Comparison of ENCODE assay signal across 13 cellular contexts in genomic region chr1:151050051-151050688, GRCh38. TPM values are rescaled to one million over a fixed set of nuclear protein-coding genes. Genes with fewer than 3 reads are reported as not detected.
DNase-seq lines count a peak whose midpoint lies in the region; ATAC-seq, FAIRE-seq and TF ChIP-seq lines count a peak whose summit lies in the region.
"Had no signal": no experiment of that assay in that cellular context is flagged by ENCODE, and none has a peak within 500 bp of the region (broad histone marks: within the 10 kb centered on the region; RNA-seq: fewer than 3 reads in every experiment).

No MANE protein-coding gene starts in this region.

- dilution Hi-C loops in endothelial cell of umbilical vein (cut with MboI; ENCODE audit: extremely low pct_ligation_motif_present, low sequenced_read_pairs): no loop called here

- peak overlapping the region; percentile 68 for H3K27ac Mint-ChIP-seq in activated naive CD4-positive, alpha-beta T cell treated with anti-CD3 and anti-CD28 coated beads, Interleukin-2, amount 50 U/mL, for 24 hours
- H3K27ac Mint-ChIP-seq in stimulated activated effector memory CD8-positive, alpha-beta T cell treated with anti-CD3 and anti-CD28 coated beads, Interleukin-12 subunit alpha, Interleukin-12 subunit beta, amount 100 ng/mL, for 72 hours: peak overlapping the region; percentile 43

- TF ChIP-seq CTCF in RWPE2 (IDR thresholded peaks at IDR 0.05; ENCODE audit: poor library complexity, severe bottlenecking) (no peak), endothelial cell of umbilical vein (IDR thresholded peaks at IDR 0.05; ENCODE audit: extremely low read depth in 1 of 2, insufficient read depth in 1 of 2, low read depth in 1 of 2, low read length in 2 of 2) (no peak)

- peaks cover under 1% of the 10 kb centered on the region for H4K20me1 ChIP-seq in endothelial cell of umbilical vein (replicated peaks; ENCODE audit: control insufficient read depth, extremely low read depth, insufficient read depth, low read length)

- H3K4me1 ChIP-seq in RWPE2 (ENCODE audit: insufficient read depth, poor library complexity, severe bottlenecking): peaks cover 4% of the 10 kb centered on the region
- H3K4me1 ChIP-seq in endothelial cell of umbilical vein (ENCODE audit: control insufficient read depth, extremely low read depth, insufficient read depth, low read length): peaks cover 8% of the 10 kb centered on the region

- H3K4me1 Mint-ChIP-seq in activated naive CD4-positive, alpha-beta T cell treated with anti-CD3 and anti-CD28 coated beads, Interleukin-2, amount 50 U/mL, for 24 hours: peaks cover 89% of the 10 kb centered on the region
- H3K4me1 Mint-ChIP-seq in stimulated activated effector memory CD8-positive, alpha-beta T cell treated with anti-CD3 and anti-CD28 coated beads, Interleukin-12 subunit alpha, Interleukin-12 subunit beta, amount 100 ng/mL, for 72 hours: peaks cover 49% of the 10 kb centered on the region

- ATAC-seq in RWPE2 (ENCODE audit: low read depth) (no peak), HG02678 (IDR thresholded peaks at IDR 0.05; ENCODE audit: unreplicated experiment) (no peak)
- ATAC-seq in stimulated activated effector memory CD8-positive, alpha-beta T cell treated with anti-CD3 and anti-CD28 coated beads, Interleukin-12 subunit alpha, Interleukin-12 subunit beta, amount 100 ng/mL, for 72 hours: no peak
- ATAC-seq: activated T-cell treated with anti-CD3 and anti-CD28 coated beads, Interleukin-2, amount 50 U/mL, for 4 hours had no signal

- peak overlapping the region; percentile 11 for H3K27ac ChIP-seq in RWPE2 (ENCODE audit: poor library complexity, severe bottlenecking)
- H3K27ac ChIP-seq in endothelial cell of umbilical vein (ENCODE audit: insufficient read depth, low read depth, low read length): no peak overlapping the region

- POLR2A ChIA-PET in endothelial cell of umbilical vein (lab: Charles Lee): no interaction called here

- TF ChIP-seq POLR2A in endothelial cell of umbilical vein (IDR thresholded peaks at IDR 0.05; ENCODE audit: low read depth, low read length): no peak

- no peak overlapping the region for H3K9ac ChIP-seq in endothelial cell of umbilical vein (replicated peaks; ENCODE audit: extremely low read depth, insufficient read depth, low read length)

- H3K79me2 ChIP-seq in endothelial cell of umbilical vein (ENCODE audit: control insufficient read depth, insufficient read depth, low read length): peaks cover 5% of the 10 kb centered on the region

- H3K9me1 ChIP-seq in endothelial cell of umbilical vein (replicated peaks; ENCODE audit: control insufficient read depth, extremely low read depth, insufficient read depth, low read length): no peaks in the 10 kb centered on the region

- no peaks in the 10 kb centered on the region for H3K9me3 Mint-ChIP-seq in activated naive CD4-positive, alpha-beta T cell treated with anti-CD3 and anti-CD28 coated beads, Interleukin-2, amount 50 U/mL, for 24 hours
- no peaks in the 10 kb centered on the region for H3K9me3 Mint-ChIP-seq in stimulated activated effector memory CD8-positive, alpha-beta T cell treated with anti-CD3 and anti-CD28 coated beads, Interleukin-12 subunit alpha, Interleukin-12 subunit beta, amount 100 ng/mL, for 72 hours
- H3K9me3 Mint-ChIP-seq: activated T-cell treated with anti-CD3 and anti-CD28 coated beads, Interleukin-2, amount 50 U/mL, for 4 hours had no signal

- BruUV-seq in endothelial cell of umbilical vein (replicated peaks; lab: Mats Ljungman, UMichigan): no TSS peak

- peak; percentile 42 for FAIRE-seq in endothelial cell of umbilical vein (lab: Jason Lieb, UNC)
- FAIRE-seq: H1 had no signal

- CTCF ChIA-PET in endothelial cell of umbilical vein (lab: Charles Lee): interaction anchor here (0.7 to 1.4 kb wide), 6 partner anchors 9 to 44 kb away, joined by 3 to 6 read pairs (median 3); partner anchors contain the start of genes CDC42SE1, MINDY1 and MLLT11

- H3K36me3 ChIP-seq in RWPE2 (ENCODE audit: low read depth) (peaks cover 38% of the 10 kb centered on the region), endothelial cell of umbilical vein (ENCODE audit: control insufficient read depth in 2 of 2, extremely low read depth in 1 of 2, insufficient read depth in 2 of 2, low read length in 2 of 2) (peaks cover 19 to 26% of the 10 kb centered on the region in 2 experiments)

- no peak overlapping the region for H2AFZ ChIP-seq in endothelial cell of umbilical vein (ENCODE audit: low read depth, low read length)

- no peaks in the 10 kb centered on the region for H3K27me3 ChIP-seq in RWPE2 (ENCODE audit: insufficient read depth, poor library complexity, severe bottlenecking)
- H3K27me3 ChIP-seq in endothelial cell of umbilical vein (ENCODE audit: control insufficient read depth in 2 of 2, insufficient read depth in 2 of 2, low read length in 2 of 2): no peaks in the 10 kb centered on the region

- H3K9me3 ChIP-seq in RWPE2 (ENCODE audit: severe bottlenecking): no peaks in the 10 kb centered on the region
- H3K9me3 ChIP-seq in endothelial cell of umbilical vein (replicated peaks; ENCODE audit: control insufficient read depth, insufficient read depth, low read length): no peaks in the 10 kb centered on the region

- H3K4me3 Mint-ChIP-seq in activated naive CD4-positive, alpha-beta T cell treated with anti-CD3 and anti-CD28 coated beads, Interleukin-2, amount 50 U/mL, for 24 hours: no peak overlapping the region
- no peak overlapping the region for H3K4me3 Mint-ChIP-seq in stimulated activated effector memory CD8-positive, alpha-beta T cell treated with anti-CD3 and anti-CD28 coated beads, Interleukin-12 subunit alpha, Interleukin-12 subunit beta, amount 100 ng/mL, for 72 hours
- H3K4me3 Mint-ChIP-seq: activated T-cell treated with anti-CD3 and anti-CD28 coated beads, Interleukin-2, amount 50 U/mL, for 4 hours had no signal

- no peak for DNase-seq in activated naive CD4-positive, alpha-beta T cell treated with Interleukin-2 at 50 U/mL for 16 hours
- DNase-seq in RWPE2 (ENCODE audit: low spot score) (no peak), endothelial cell of umbilical vein (ENCODE audit: low read depth, low spot score) (no peak), SKM-1 treated with dmso at 0.1 percent for 144 hours (lab: John Stamatoyannopoulos, UW; ENCODE audit: unreplicated experiment) (no peak)
- no peak for DNase-seq in stimulated activated effector memory CD8-positive, alpha-beta T cell treated with anti-CD3 and anti-CD28 coated beads, Interleukin-12 subunit alpha, Interleukin-12 subunit beta, amount 100 ng/mL, for 72 hours (ENCODE audit: low spot score in 2 of 2)
- DNase-seq in central memory CD4-positive, alpha-beta T cell: no peak
- DNase-seq: activated T-cell treated with anti-CD3 and anti-CD28 coated beads, Interleukin-2, amount 50 U/mL, for 4 hours; NCI-H146; NCI-H345 had no signal

- peaks cover 14% of the 10 kb centered on the region for H3K36me3 Mint-ChIP-seq in activated naive CD4-positive, alpha-beta T cell treated with anti-CD3 and anti-CD28 coated beads, Interleukin-2, amount 50 U/mL, for 24 hours
- peaks cover 65% of the 10 kb centered on the region for H3K36me3 Mint-ChIP-seq in stimulated activated effector memory CD8-positive, alpha-beta T cell treated with anti-CD3 and anti-CD28 coated beads, Interleukin-12 subunit alpha, Interleukin-12 subunit beta, amount 100 ng/mL, for 72 hours

- no peak overlapping the region for H3K4me2 ChIP-seq in endothelial cell of umbilical vein (ENCODE audit: insufficient read depth, low read length)

- intact Hi-C loops in endothelial cell of umbilical vein (cut with micrococcal nuclease): no loop called here

- no peak overlapping the region for H3K4me3 ChIP-seq in RWPE2 (ENCODE audit: severe bottlenecking)
- H3K4me3 ChIP-seq in endothelial cell of umbilical vein (replicated peaks in 1 of 3; ENCODE audit: insufficient read depth in 1 of 3, low read depth in 1 of 3, low read length in 3 of 3): no peak overlapping the region
- H3K4me3 ChIP-seq: skin epidermis had no signal

- no peaks in the 10 kb centered on the region for H3K27me3 Mint-ChIP-seq in activated naive CD4-positive, alpha-beta T cell treated with anti-CD3 and anti-CD28 coated beads, Interleukin-2, amount 50 U/mL, for 24 hours

RNA-seq across cellular contexts. Expression of gene C1orf56, which starts 2.6 kb away (rescaled TPM):
- 3.2 and 3.5 TPM in 2 replicates for total RNA-seq in endothelial cell of umbilical vein
- 3.0 and 3.6 TPM in 2 replicates for polyA plus RNA-seq in endothelial cell of umbilical vein
- polyA plus RNA-seq in endothelial cell of umbilical vein (2011; cell fraction: cytosol; rRNA removed): 1.8 and 2.0 TPM in 2 replicates
- polyA plus RNA-seq in endothelial cell of umbilical vein (2011; cell fraction: nucleus; rRNA removed): 1.1 and 1.3 TPM in 2 replicates
- 2.4 and 2.6 TPM in 2 replicates for polyA plus RNA-seq in endothelial cell of umbilical vein (2012)
- polyA minus RNA-seq in endothelial cell of umbilical vein: 0.62 and 1.3 TPM in 2 replicates
- 3.8 TPM for polyA minus RNA-seq in endothelial cell of umbilical vein (2011; cell fraction: cytosol; rRNA and poly(A)+ RNA removed)
- 0.82 and 0.91 TPM in 2 replicates for polyA minus RNA-seq in endothelial cell of umbilical vein (2011; cell fraction: nucleus; rRNA and poly(A)+ RNA removed)

RNA-seq across cellular contexts. Expression of gene CDC42SE1, which starts 9.3 kb away (rescaled TPM):
- total RNA-seq in endothelial cell of umbilical vein: 85.9 and 92.7 TPM in 2 replicates
- polyA plus RNA-seq in endothelial cell of umbilical vein: 58.4 and 59.6 TPM in 2 replicates
- 61.8 and 67.0 TPM in 2 replicates for polyA plus RNA-seq in endothelial cell of umbilical vein (2011; cell fraction: cytosol; rRNA removed)
- polyA plus RNA-seq in endothelial cell of umbilical vein (2011; cell fraction: nucleus; rRNA removed): 162 and 188 TPM in 2 replicates
- polyA plus RNA-seq in endothelial cell of umbilical vein (2012): 53.4 and 61.2 TPM in 2 replicates
- 95.1 and 99.4 TPM in 2 replicates for polyA minus RNA-seq in endothelial cell of umbilical vein
- polyA minus RNA-seq in endothelial cell of umbilical vein (2011; cell fraction: cytosol; rRNA and poly(A)+ RNA removed): 40.6 TPM
- 33.7 and 43.0 TPM in 2 replicates for polyA minus RNA-seq in endothelial cell of umbilical vein (2011; cell fraction: nucleus; rRNA and poly(A)+ RNA removed)

RNA-seq across cellular contexts. Expression of gene MLLT11, which starts 10.0 kb away (rescaled TPM):
- total RNA-seq in endothelial cell of umbilical vein: 26.5 and 38.1 TPM in 2 replicates
- polyA plus RNA-seq in endothelial cell of umbilical vein: 24.4 and 25.2 TPM in 2 replicates
- polyA plus RNA-seq in endothelial cell of umbilical vein (2011; cell fraction: cytosol; rRNA removed): 33.1 and 34.9 TPM in 2 replicates
- polyA plus RNA-seq in endothelial cell of umbilical vein (2011; cell fraction: nucleus; rRNA removed): 11.6 and 14.1 TPM in 2 replicates
- polyA plus RNA-seq in endothelial cell of umbilical vein (2012): 44.4 and 59.5 TPM in 2 replicates
- polyA minus RNA-seq in endothelial cell of umbilical vein: 22.4 and 24.3 TPM in 2 replicates
- 0.20 TPM for polyA minus RNA-seq in endothelial cell of umbilical vein (2011; cell fraction: cytosol; rRNA and poly(A)+ RNA removed)
- polyA minus RNA-seq in endothelial cell of umbilical vein (2011; cell fraction: nucleus; rRNA and poly(A)+ RNA removed): 4.5 and 7.2 TPM in 2 replicates

RNA-seq across cellular contexts. Expression of gene BNIPL, which starts 13.8 kb away (rescaled TPM):
- total RNA-seq in endothelial cell of umbilical vein: 0.42 and 0.67 TPM in 2 replicates
- polyA plus RNA-seq in endothelial cell of umbilical vein: 0.26 and 0.41 TPM in 2 replicates
- 0.23 and 0.27 TPM in 2 replicates for polyA plus RNA-seq in endothelial cell of umbilical vein (2011; cell fraction: cytosol; rRNA removed)
- 1.3 and 1.8 TPM in 2 replicates for polyA plus RNA-seq in endothelial cell of umbilical vein (2011; cell fraction: nucleus; rRNA removed)
- 0.05 and 0.60 TPM in 2 replicates for polyA plus RNA-seq in endothelial cell of umbilical vein (2012)
- 0.51 TPM in 1 of 2 replicates, not detected in the other for polyA minus RNA-seq in endothelial cell of umbilical vein
- polyA minus RNA-seq in endothelial cell of umbilical vein (2011; cell fraction: cytosol; rRNA and poly(A)+ RNA removed): not detected
- polyA minus RNA-seq in endothelial cell of umbilical vein (2011; cell fraction: nucleus; rRNA and poly(A)+ RNA removed): 0.53 and 0.96 TPM in 2 replicates

RNA-seq across cellular contexts. Expression of gene GABPB2, which starts 20.4 kb away (rescaled TPM):
- total RNA-seq in endothelial cell of umbilical vein: 4.3 and 5.0 TPM in 2 replicates
- 2.6 and 3.6 TPM in 2 replicates for polyA plus RNA-seq in endothelial cell of umbilical vein
- 5.9 TPM in 2 replicates for polyA plus RNA-seq in endothelial cell of umbilical vein (2011; cell fraction: cytosol; rRNA removed)
- polyA plus RNA-seq in endothelial cell of umbilical vein (2011; cell fraction: nucleus; rRNA removed): 8.9 and 10.2 TPM in 2 replicates
- polyA plus RNA-seq in endothelial cell of umbilical vein (2012): 1.3 and 2.9 TPM in 2 replicates
- polyA minus RNA-seq in endothelial cell of umbilical vein: 7.6 and 11.4 TPM in 2 replicates
- polyA minus RNA-seq in endothelial cell of umbilical vein (2011; cell fraction: cytosol; rRNA and poly(A)+ RNA removed): 14.1 TPM
- polyA minus RNA-seq in endothelial cell of umbilical vein (2011; cell fraction: nucleus; rRNA and poly(A)+ RNA removed): 3.2 and 7.6 TPM in 2 replicates
